ENCODE assay signal across 1 cellular context in the genomic region with DNA sequence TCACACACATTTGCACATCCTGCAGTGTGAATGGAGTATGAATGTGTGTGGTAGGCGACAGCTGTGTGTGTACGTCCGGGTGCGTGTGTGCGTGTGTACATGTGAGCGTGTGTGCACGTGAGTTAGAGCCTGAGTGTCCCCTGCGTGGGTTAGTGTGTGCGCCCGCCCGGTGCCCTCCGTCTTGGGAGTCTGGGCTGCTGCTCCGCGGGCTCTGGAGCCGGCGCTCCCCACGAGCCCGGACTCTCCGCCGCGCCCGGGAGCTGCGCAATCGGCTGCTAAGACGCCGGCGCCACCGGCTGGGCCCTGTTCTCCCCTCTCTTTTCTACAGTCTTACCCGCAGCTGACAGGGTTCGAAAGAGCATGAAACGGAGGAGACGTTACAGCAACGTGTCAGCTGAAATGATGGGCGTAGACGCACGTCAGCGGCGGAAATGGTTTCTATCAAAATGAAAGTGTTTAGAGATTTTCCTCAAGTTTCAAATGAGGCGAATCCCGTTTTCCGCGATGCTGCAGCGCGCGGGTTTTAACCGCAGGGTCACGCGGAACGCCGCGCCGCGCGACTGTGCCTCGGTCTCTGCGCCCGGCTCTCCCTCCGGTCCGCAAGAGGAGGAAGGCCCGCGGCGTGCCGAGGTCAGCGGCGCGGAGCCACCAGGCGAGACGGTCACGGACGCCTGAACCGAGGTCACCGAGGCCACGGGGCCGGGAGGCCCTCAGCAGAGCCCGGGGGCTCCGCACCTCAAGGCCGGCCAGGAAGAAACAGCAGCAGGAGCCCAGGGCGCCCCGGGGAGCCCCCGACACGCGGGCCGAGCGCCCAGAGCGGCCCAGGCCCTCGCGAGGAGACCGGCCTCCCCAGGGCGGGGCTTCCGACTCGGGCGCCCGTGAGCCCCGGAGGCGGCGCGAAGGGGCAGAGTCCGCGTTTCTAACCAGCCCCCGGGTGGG.
TF ChIP-seq lines count a peak whose summit lies in the region.

No MANE protein-coding gene starts in this region.

TF ChIP-seq in SK-N-SH treated with all-trans-retinoic acid at 6 μM for 48 hours, 23 proteins besides CTCF, POLR2A, EP300 and RAD21 (continued from another document):
- TF ChIP-seq TSHZ2 (CRISPR knock-in tag; IDR thresholded peaks at IDR 0.05) (no peak), SNAI2 (CRISPR knock-in tag; IDR thresholded peaks at IDR 0.05) (no peak), ESRRG (CRISPR knock-in tag; IDR thresholded peaks at IDR 0.05) (no peak), GLIS3 (CRISPR knock-in tag; IDR thresholded peaks at IDR 0.05) (no peak), ZFP3 (CRISPR knock-in tag; IDR thresholded peaks at IDR 0.05) (no peak), CREB5 (CRISPR knock-in tag; IDR thresholded peaks at IDR 0.05; ENCODE audit: low read depth) (no peak)
TF ChIP-seq in SK-N-SH treated with all-trans-retinoic acid at 6 μM for 48 hours: peak in this region for 0.
